ENCODE assay signal across 9 cellular contexts in the genomic region with DNA sequence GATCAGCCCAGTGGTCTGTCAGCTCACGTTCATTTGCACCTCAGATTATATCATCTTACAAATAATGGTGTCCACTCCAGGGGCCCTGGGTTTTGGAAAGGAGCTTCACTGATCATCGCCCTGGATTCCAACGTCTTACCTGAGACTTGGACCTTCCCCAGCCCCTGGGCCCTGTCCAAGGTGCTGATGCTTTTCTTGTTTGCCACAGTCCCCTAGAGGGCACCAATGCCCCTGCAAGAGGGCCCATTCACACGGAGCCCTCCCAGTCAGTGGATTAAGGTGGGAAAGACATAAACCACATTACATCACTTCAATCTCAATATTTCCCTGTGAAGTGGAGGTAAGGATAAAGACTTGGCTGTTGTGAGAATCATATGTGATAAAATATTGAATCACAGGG.
DNase-seq lines count a peak whose midpoint lies in the region; ATAC-seq, FAIRE-seq and TF ChIP-seq lines count a peak whose summit lies in the region.
"Had no signal": no experiment of that assay in that cellular context is flagged by ENCODE, and none has a peak within 500 bp of the region (broad histone marks: within the 10 kb centered on the region; RNA-seq: fewer than 3 reads in every experiment).

No MANE protein-coding gene starts in this region.

- no peaks in the 10 kb centered on the region for H3K9me3 Mint-ChIP-seq in astrocyte (ENCODE audit: unreplicated experiment)
- no peaks in the 10 kb centered on the region for H3K9me3 Mint-ChIP-seq in mesothelial cell of epicardium
- no peaks in the 10 kb centered on the region for H3K9me3 Mint-ChIP-seq in effector memory CD8-positive, alpha-beta T cell

- no peak overlapping the region for H3K4me2 ChIP-seq in astrocyte (ENCODE audit: low read length)
- H3K4me2 ChIP-seq: BLaER1 had no signal

- no peaks in the 10 kb centered on the region for H3K36me3 ChIP-seq in astrocyte (ENCODE audit: insufficient read depth, low read length)
- H3K36me3 ChIP-seq: BLaER1 had no signal

- H3K4me1 Mint-ChIP-seq in astrocyte (ENCODE audit: low read depth, unreplicated experiment) (peaks cover 14% of the 10 kb centered on the region), mesothelial cell of epicardium (peaks cover 6% of the 10 kb centered on the region)
- H3K4me1 Mint-ChIP-seq in effector memory CD8-positive, alpha-beta T cell (ENCODE audit: low read depth in 2 of 2): no peaks in the 10 kb centered on the region

- H3K9ac ChIP-seq in astrocyte (ENCODE audit: low read length): no peak overlapping the region
- H3K9ac ChIP-seq: BLaER1 had no signal

- ATAC-seq in GM21390 (IDR thresholded peaks at IDR 0.05; ENCODE audit: unreplicated experiment): no peak
- no peak for ATAC-seq in effector memory CD8-positive, alpha-beta T cell (replicated peaks)

- peaks cover 57% of the 10 kb centered on the region for H3K27me3 Mint-ChIP-seq in astrocyte (ENCODE audit: low read depth, unreplicated experiment)
- H3K27me3 Mint-ChIP-seq in mesothelial cell of epicardium (ENCODE audit: low read depth): peaks cover 39% of the 10 kb centered on the region
- peaks cover 34 to 78% of the 10 kb centered on the region in 2 donors for H3K27me3 Mint-ChIP-seq in effector memory CD8-positive, alpha-beta T cell

- no peak overlapping the region for H3K27ac Mint-ChIP-seq in astrocyte (ENCODE audit: unreplicated experiment)
- H3K27ac Mint-ChIP-seq in mesothelial cell of epicardium: no peak overlapping the region
- no peak overlapping the region for H3K27ac Mint-ChIP-seq in effector memory CD8-positive, alpha-beta T cell

- H3K4me1 ChIP-seq in astrocyte (ENCODE audit: insufficient read depth, low read length): peaks cover 4% of the 10 kb centered on the region
- H3K4me1 ChIP-seq: BLaER1 had no signal

- no peaks in the 10 kb centered on the region for H3K27me3 ChIP-seq in astrocyte (ENCODE audit: insufficient read depth, low read length)
- H3K27me3 ChIP-seq: BLaER1 had no signal

- H3K4me3 ChIP-seq in astrocyte (ENCODE audit: insufficient read depth, low read depth, low read length): no peak overlapping the region
- H3K4me3 ChIP-seq: BLaER1 had no signal

- no peak overlapping the region for H3K4me3 Mint-ChIP-seq in astrocyte (ENCODE audit: unreplicated experiment)
- H3K4me3 Mint-ChIP-seq in mesothelial cell of epicardium: no peak overlapping the region
- no peak overlapping the region for H3K4me3 Mint-ChIP-seq in effector memory CD8-positive, alpha-beta T cell

- no peaks in the 10 kb centered on the region for H3K79me2 ChIP-seq in astrocyte (ENCODE audit: insufficient read depth, low read length)

- TF ChIP-seq CTCF in astrocyte (IDR thresholded peaks at IDR 0.05; ENCODE audit: insufficient read depth, low read depth, low read length): no peak
- no peak for TF ChIP-seq CTCF in mesothelial cell of epicardium (IDR thresholded peaks at IDR 0.05; ENCODE audit: unreplicated experiment)

- no peak for FAIRE-seq in astrocyte (lab: Jason Lieb, UNC)

- no peaks in the 10 kb centered on the region for H4K20me1 ChIP-seq in astrocyte (ENCODE audit: insufficient read depth, low read length)
- H4K20me1 ChIP-seq: BLaER1 had no signal

- H3K27ac ChIP-seq in astrocyte (ENCODE audit: low read depth, low read length): no peak overlapping the region
- H3K27ac ChIP-seq: BLaER1 had no signal

- peak; percentile 35 for DNase-seq in NCI-H1092 treated with DMSO at 0.1 percent for 48 hours (lab: John Stamatoyannopoulos, UW)
- no peak for DNase-seq in NCI-H1092 (lab: John Stamatoyannopoulos, UW)
- peak; percentile 9 for DNase-seq in LHCN-M2 (ENCODE audit: low read depth)
- DNase-seq in astrocyte (ENCODE audit: low read depth): peak; percentile 10
- DNase-seq in mesothelial cell of epicardium (ENCODE audit: low spot score in 2 of 2, unreplicated experiment in 2 of 2): peak; percentile 58 to 84
- DNase-seq in NCI-H2227 treated with DMSO at 0.1 percent for 48 hours (lab: John Stamatoyannopoulos, UW): no peak
- DNase-seq in effector memory CD8-positive, alpha-beta T cell: no peak

- H3K9me3 ChIP-seq in astrocyte (ENCODE audit: insufficient read depth, low read depth, low read length): no peaks in the 10 kb centered on the region
- H3K9me3 ChIP-seq: BLaER1 had no signal

- H3K36me3 Mint-ChIP-seq in astrocyte (ENCODE audit: low read depth, unreplicated experiment) (no peaks in the 10 kb centered on the region), mesothelial cell of epicardium (no peaks in the 10 kb centered on the region)
- no peaks in the 10 kb centered on the region for H3K36me3 Mint-ChIP-seq in effector memory CD8-positive, alpha-beta T cell (ENCODE audit: insufficient read depth)

- H2AFZ ChIP-seq in astrocyte (ENCODE audit: low read depth, low read length): no peak overlapping the region

Comparison
In these comparisons a context has a peak if more than half of its experiments do, and no peak if none do; other contexts are left out.
1. DNase-seq: peak in NCI-H1092 treated with DMSO at 0.1 percent for 48 hours (single experiment), LHCN-M2 (single experiment), astrocyte (single experiment) and mesothelial cell of epicardium (2 of 2); none in NCI-H1092 (single experiment), NCI-H2227 treated with DMSO at 0.1 percent for 48 hours (single experiment) and effector memory CD8-positive, alpha-beta T cell (0 of 3).